Comparison of ENCODE assay signal across 24 cellular contexts in genomic region chr15:74626336-74626735, GRCh38. TPM values are rescaled to one million over a fixed set of nuclear protein-coding genes. Genes with fewer than 3 reads are reported as not detected.
DNase-seq lines count a peak whose midpoint lies in the region; ATAC-seq lines count a peak whose summit lies in the region.
"Had no signal": no experiment of that assay in that cellular context is flagged by ENCODE, and none has a peak within 500 bp of the region (broad histone marks: within the 10 kb centered on the region; RNA-seq: fewer than 3 reads in every experiment).

No MANE protein-coding gene starts in this region.

- peak overlapping the region; percentile 65 for H3K27ac Mint-ChIP-seq in activated naive CD4-positive, alpha-beta T cell treated with anti-CD3 and anti-CD28 coated beads, Interleukin-2, amount 50 U/mL, for 24 hours
- H3K27ac Mint-ChIP-seq in T-cell = peak overlapping the region; percentile 86
- H3K27ac Mint-ChIP-seq: mesothelial cell of epicardium had no signal

- H3K36me3 Mint-ChIP-seq in activated naive CD4-positive, alpha-beta T cell treated with anti-CD3 and anti-CD28 coated beads, Interleukin-2, amount 50 U/mL, for 24 hours = peaks cover 10% of the 10 kb centered on the region
- peaks cover 68% of the 10 kb centered on the region for H3K36me3 Mint-ChIP-seq in T-cell

- DNase-seq in activated naive CD4-positive, alpha-beta T cell treated with anti-CD3 and anti-CD28 coated beads, Interleukin-2, amount 50 U/mL, for 16 hours = no peak
- DNase-seq in T-cell (no peak), SKM-1 (lab: John Stamatoyannopoulos, UW; ENCODE audit: unreplicated experiment) (no peak), dedifferentiated amniotic fluid mesenchymal stem cell (ENCODE audit: extremely low spot score) (no peak)
- DNase-seq: aorta; central memory CD4-positive, alpha-beta T cell; heart right ventricle; IMR-90; MG63; NCI-H146; NCI-H2171 treated with DMSO at 0.1 percent for 48 hours; NCI-H526; right lobe of liver; SHP77 treated with DMSO at 0.1 percent for 48 hours; testis had no signal

- ATAC-seq in T-cell (replicated peaks in 1 of 4) (no peak), HG03432 (IDR thresholded peaks at IDR 0.05; ENCODE audit: unreplicated experiment) (no peak)
- ATAC-seq: activated CD4-positive, CD25-positive, alpha-beta regulatory T cell treated with anti-CD3 and anti-CD28 coated beads, Interleukin-2, amount 50 U/mL, for 24 hours; heart right ventricle; left lobe of liver; right lobe of liver had no signal

- no peaks in the 10 kb centered on the region for H3K9me3 Mint-ChIP-seq in activated naive CD4-positive, alpha-beta T cell treated with anti-CD3 and anti-CD28 coated beads, Interleukin-2, amount 50 U/mL, for 24 hours
- H3K9me3 Mint-ChIP-seq in T-cell = no peaks in the 10 kb centered on the region
- H3K9me3 Mint-ChIP-seq: activated T-helper 2 cell treated with anti-CD3 and anti-CD28 coated beads, Interferon-gamma antibody, Interleukin-2, Interleukin-4, amounts not matched to agents 10 μg/mL and 5 μg/mL and 100 μg/mL, durations not matched to agents 14 hours and 24 hours and 36 hours; mesothelial cell of epicardium; neural crest cell had no signal

- POLR2A ChIA-PET in T-cell (lab: Charles Lee) = no interaction called here

- CTCF ChIA-PET in T-cell (lab: Charles Lee) = no interaction called here

- H3K4me3 Mint-ChIP-seq in activated naive CD4-positive, alpha-beta T cell treated with anti-CD3 and anti-CD28 coated beads, Interleukin-2, amount 50 U/mL, for 24 hours = no peak overlapping the region
- H3K4me3 Mint-ChIP-seq in T-cell = no peak overlapping the region
- H3K4me3 Mint-ChIP-seq: mesothelial cell of epicardium had no signal

- H3K27ac ChIP-seq in cingulate gyrus (ENCODE audit: low read depth, low read length) (peak overlapping the region; percentile 47), temporal lobe (ENCODE audit: low read depth, low read length) (peak overlapping the region; percentile 48)
- H3K27ac ChIP-seq: heart right ventricle, right lobe of liver, testis had no signal

- H3K27me3 Mint-ChIP-seq in activated naive CD4-positive, alpha-beta T cell treated with anti-CD3 and anti-CD28 coated beads, Interleukin-2, amount 50 U/mL, for 24 hours = no peaks in the 10 kb centered on the region
- no peaks in the 10 kb centered on the region for H3K27me3 Mint-ChIP-seq in T-cell

- peaks cover 32% of the 10 kb centered on the region for H3K4me1 Mint-ChIP-seq in activated naive CD4-positive, alpha-beta T cell treated with anti-CD3 and anti-CD28 coated beads, Interleukin-2, amount 50 U/mL, for 24 hours
- H3K4me1 Mint-ChIP-seq in T-cell = peaks cover 7 to 34% (median 22%) of the 10 kb centered on the region in 3 donors

RNA-seq across cellular contexts. Expression of gene CLK3, which starts 10.7 kb away (rescaled TPM):
- total RNA-seq in T-cell = 100 to 1,000 TPM; 162 to 258 (median 180) TPM
- total RNA-seq in temporal lobe = 20.4 TPM
